Comparison of ENCODE assay signal across 24 cellular contexts in genomic region chr9:6489099-6489498, GRCh38.
DNase-seq lines count a peak whose midpoint lies in the region; ATAC-seq, FAIRE-seq and TF ChIP-seq lines count a peak whose summit lies in the region.
"Had no signal": no experiment of that assay in that cellular context is flagged by ENCODE, and none has a peak within 500 bp of the region (broad histone marks: within the 10 kb centered on the region; RNA-seq: fewer than 3 reads in every experiment).

No MANE protein-coding gene starts in this region.

- H3K79me2 ChIP-seq in HepG2 (ENCODE audit: insufficient read depth, low read length): peaks cover 9% of the 10 kb centered on the region

- H3K27me3 ChIP-seq in HepG2 (ENCODE audit: control insufficient read depth in 1 of 2, insufficient read depth in 2 of 2, low read length in 2 of 2) (no peaks in the 10 kb centered on the region), right lobe of liver (no peaks in the 10 kb centered on the region), gastrocnemius medialis (no peaks in the 10 kb centered on the region)
- H3K27me3 ChIP-seq: BE2C, BLaER1 had no signal

- no peaks in the 10 kb centered on the region for H3K4me1 Mint-ChIP-seq in endothelial cell (ENCODE audit: unreplicated experiment)
- H3K4me1 Mint-ChIP-seq: CD14-positive monocyte had no signal

- ATAC-seq in HepG2 (0 out of 3 replicates have a peak, but pooled peaks have one; percentile 22), right lobe of liver (peak; percentile 76 to 84 (median 79)), gastrocnemius medialis (no peak), omental fat pad (ENCODE audit: low FRiP score) (no peak)

- no peak overlapping the region for H3K27ac ChIP-seq in HepG2 (ENCODE audit: extremely low read length, insufficient read depth, low read length)
- peak overlapping the region in 2 of 3 donors; percentile 8 to 65 for H3K27ac ChIP-seq in right lobe of liver
- H3K27ac ChIP-seq in gastrocnemius medialis: no peak overlapping the region
- H3K27ac ChIP-seq: BLaER1 had no signal

- TF ChIP-seq POLR2A in HepG2 (IDR thresholded peaks at IDR 0.05; ENCODE audit: insufficient read depth in 1 of 2, low read depth in 2 of 2, low read length in 2 of 2) (no peak), right lobe of liver (IDR thresholded peaks at IDR 0.05) (no peak), gastrocnemius medialis (IDR thresholded peaks at IDR 0.05) (no peak)

- H3K27me3 Mint-ChIP-seq in endothelial cell (ENCODE audit: unreplicated experiment): no peaks in the 10 kb centered on the region
- H3K27me3 Mint-ChIP-seq: CD4-positive, alpha-beta memory T cell; CD4-positive, CD25-positive, alpha-beta regulatory T cell; CD8-positive, alpha-beta memory T cell had no signal

- H3K27ac Mint-ChIP-seq in endothelial cell (ENCODE audit: unreplicated experiment): no peak overlapping the region

- no peaks in the 10 kb centered on the region for H3K9me3 ChIP-seq in HepG2 (ENCODE audit: low read length)
- H3K9me3 ChIP-seq in right lobe of liver: no peaks in the 10 kb centered on the region
- no peaks in the 10 kb centered on the region for H3K9me3 ChIP-seq in gastrocnemius medialis
- H3K9me3 ChIP-seq: BE2C, BLaER1 had no signal

- intact Hi-C loops in HepG2 (cut with micrococcal nuclease; ENCODE audit: unreplicated experiment): loop anchor here (1.0 kb wide), 1 partner anchor 47 kb away; no protein-coding TSS in a partner anchor
- intact Hi-C loops in right lobe of liver (cut with DNase I): no loop called here
- intact Hi-C loops in gastrocnemius medialis (cut with DNase I; ENCODE audit: low total_unique reads): no loop called here

- H3K9me3 Mint-ChIP-seq in endothelial cell (ENCODE audit: unreplicated experiment): no peaks in the 10 kb centered on the region
- H3K9me3 Mint-ChIP-seq: CD14-positive monocyte; CD4-positive, alpha-beta memory T cell; CD8-positive, alpha-beta memory T cell had no signal

- H3K9ac ChIP-seq in HepG2 (ENCODE audit: insufficient read depth, low read depth, low read length): no peak overlapping the region
- H3K9ac ChIP-seq: BLaER1 had no signal

- DNase-seq in HepG2 (ENCODE audit: low spot score): no peak
- DNase-seq in right lobe of liver: no peak
- DNase-seq in endothelial cell (ENCODE audit: low spot score): no peak
- DNase-seq in gastrocnemius medialis: no peak
- no peak for DNase-seq in DMS153 treated with DMSO at 0.1 percent for 48 hours (lab: John Stamatoyannopoulos, UW; ENCODE audit: unreplicated experiment)
- no peak for DNase-seq in omental fat pad (ENCODE audit: low spot score)
- DNase-seq: 8988T; C1 segment of cervical spinal cord; CD4-positive, alpha-beta memory T cell; CD4-positive, CD25-positive, alpha-beta regulatory T cell; CD8-positive, alpha-beta memory T cell; COR-L47; DMS 273 treated with DMSO at 0.1 percent for 48 hours; DMS153; DMS79 treated with DMSO at 0.1 percent for 48 hours; GF-D8 had no signal

- H4K20me1 ChIP-seq in HepG2 (ENCODE audit: insufficient read depth, low read length): no peaks in the 10 kb centered on the region

- H3K36me3 Mint-ChIP-seq in endothelial cell (ENCODE audit: low read depth, unreplicated experiment): peaks cover 10% of the 10 kb centered on the region

- H3K4me3 ChIP-seq in HepG2 (replicated peaks in 1 of 3; ENCODE audit: insufficient read depth in 1 of 3, low read depth in 2 of 3, low read length in 3 of 3) (no peak overlapping the region), right lobe of liver (no peak overlapping the region), gastrocnemius medialis (no peak overlapping the region)
- H3K4me3 ChIP-seq: BLaER1 had no signal

- POLR2A ChIA-PET in HepG2 (lab: Yijun Ruan, JAX): no interaction called here

- no peak overlapping the region for H3K4me2 ChIP-seq in HepG2 (ENCODE audit: low read depth, low read length)
- H3K4me2 ChIP-seq: BLaER1 had no signal

- peak; percentile 24 for FAIRE-seq in islet of Langerhans (lab: Jason Lieb, UNC)
- FAIRE-seq in HepG2 (lab: Jason Lieb, UNC): no peak
- FAIRE-seq: A204.1, G401.6, GM12891, GM18507 had no signal

- no peak overlapping the region for H2AFZ ChIP-seq in HepG2 (ENCODE audit: low read length)

- TF ChIP-seq EP300 in HepG2 (IDR thresholded peaks at IDR 0.05; ENCODE audit: low read depth in 2 of 2, low read length in 2 of 2) (no peak), HepG2 (CRISPR knock-in tag; IDR thresholded peaks at IDR 0.05; ENCODE audit: borderline replicate concordance) (no peak)

- no peak overlapping the region for H3K4me3 Mint-ChIP-seq in endothelial cell (ENCODE audit: unreplicated experiment)
- H3K4me3 Mint-ChIP-seq: CD14-positive monocyte; CD4-positive, alpha-beta memory T cell; CD4-positive, CD25-positive, alpha-beta regulatory T cell; CD8-positive, alpha-beta memory T cell had no signal

- CTCF ChIA-PET in HepG2 (lab: Yijun Ruan, JAX; ENCODE audit: low intra/inter-chr PET ratio, low total read pairs): no interaction called here

- TF ChIP-seq RAD21 in HepG2 (CRISPR knock-in tag; IDR thresholded peaks at IDR 0.05): no peak

- BruUV-seq in HepG2 (replicated peaks; lab: Mats Ljungman, UMichigan): no TSS peak

- 85% methylated on average over 1 of the region's 1 CpG for WGBS in HepG2 (ENCODE audit: low lambda C conversion rate)
- 60% methylated on average over 1 of the region's 1 CpG for WGBS in right lobe of liver (ENCODE audit: insufficient coverage, low coverage, low lambda C conversion rate, missing lambda C conversion rate)

- TF ChIP-seq CTCF in HepG2 (CRISPR knock-in tag; IDR thresholded peaks at IDR 0.05) (no peak), right lobe of liver (IDR thresholded peaks at IDR 0.05) (no peak), endothelial cell (IDR thresholded peaks at IDR 0.05; ENCODE audit: unreplicated experiment) (no peak), gastrocnemius medialis (IDR thresholded peaks at IDR 0.05 in 4 of 5, conservative IDR thresholded peaks at IDR 0.05 in 1 of 5) (no peak), omental fat pad (IDR thresholded peaks at IDR 0.05) (no peak)

- H3K4me1 ChIP-seq in HepG2 (ENCODE audit: insufficient read depth, low read length) (peaks cover 12% of the 10 kb centered on the region; the same call in 1 of the 2 replicates), right lobe of liver (peaks cover 0 to 40% (median 5%) of the 10 kb centered on the region in 4 donors), gastrocnemius medialis (no peaks in the 10 kb centered on the region)
- H3K4me1 ChIP-seq: BE2C, BLaER1 had no signal

- H3K36me3 ChIP-seq in HepG2 (replicated peaks in 1 of 2; ENCODE audit: control insufficient read depth in 1 of 2, insufficient read depth in 2 of 2, low read length in 2 of 2) (peaks cover 12 to 36% of the 10 kb centered on the region in 2 experiments; a peak in 4 of 5 replicates), right lobe of liver (peaks cover 0 to 6% (median 0%) of the 10 kb centered on the region in 4 donors), gastrocnemius medialis (peaks cover 0 to 37% of the 10 kb centered on the region in 2 donors)

- in situ Hi-C loops in HepG2 (cut with HindIII; ENCODE audit: extremely low pct_ligation_motif_present, low pct_unique_long_range_greater_than_20kb): no loop called here
- in situ Hi-C loops in gastrocnemius medialis (cut with MboI; ENCODE audit: low sequenced_read_pairs in 4 of 4): no loop called here

TF ChIP-seq in HepG2, 621 proteins besides CTCF, POLR2A, EP300 and RAD21 (continues in another document):
- no peak for TF ChIP-seq TAF1 (CRISPR knock-in tag; IDR thresholded peaks at IDR 0.05)
- TF ChIP-seq ZFY (CRISPR knock-in tag; IDR thresholded peaks at IDR 0.05): no peak
- no peak for TF ChIP-seq ZKSCAN5 (CRISPR knock-in tag; IDR thresholded peaks at IDR 0.05)
- TF ChIP-seq RCOR2 (CRISPR knock-in tag; IDR thresholded peaks at IDR 0.05): no peak
- TF ChIP-seq GLI4 (CRISPR knock-in tag; IDR thresholded peaks at IDR 0.05; ENCODE audit: borderline replicate concordance): no peak
- TF ChIP-seq NFYB (CRISPR knock-in tag; IDR thresholded peaks at IDR 0.05): no peak
- no peak for TF ChIP-seq AHDC1 (CRISPR knock-in tag; IDR thresholded peaks at IDR 0.05; ENCODE audit: borderline replicate concordance)
- no peak for TF ChIP-seq ZNF256 (CRISPR knock-in tag; conservative IDR thresholded peaks at IDR 0.05)

Comparison
In these comparisons a context has a peak if more than half of its experiments do, and no peak if none do; other contexts are left out.
1. H3K27ac ChIP-seq: peak in right lobe of liver (2 of 3); none in HepG2 (single experiment) and gastrocnemius medialis (0 of 4).
2. ATAC-seq: peak in HepG2 (single experiment) and right lobe of liver (4 of 4); none in gastrocnemius medialis (0 of 2) and omental fat pad (single experiment).